Comparison of ENCODE assay signal across 30 cellular contexts in the genomic region with DNA sequence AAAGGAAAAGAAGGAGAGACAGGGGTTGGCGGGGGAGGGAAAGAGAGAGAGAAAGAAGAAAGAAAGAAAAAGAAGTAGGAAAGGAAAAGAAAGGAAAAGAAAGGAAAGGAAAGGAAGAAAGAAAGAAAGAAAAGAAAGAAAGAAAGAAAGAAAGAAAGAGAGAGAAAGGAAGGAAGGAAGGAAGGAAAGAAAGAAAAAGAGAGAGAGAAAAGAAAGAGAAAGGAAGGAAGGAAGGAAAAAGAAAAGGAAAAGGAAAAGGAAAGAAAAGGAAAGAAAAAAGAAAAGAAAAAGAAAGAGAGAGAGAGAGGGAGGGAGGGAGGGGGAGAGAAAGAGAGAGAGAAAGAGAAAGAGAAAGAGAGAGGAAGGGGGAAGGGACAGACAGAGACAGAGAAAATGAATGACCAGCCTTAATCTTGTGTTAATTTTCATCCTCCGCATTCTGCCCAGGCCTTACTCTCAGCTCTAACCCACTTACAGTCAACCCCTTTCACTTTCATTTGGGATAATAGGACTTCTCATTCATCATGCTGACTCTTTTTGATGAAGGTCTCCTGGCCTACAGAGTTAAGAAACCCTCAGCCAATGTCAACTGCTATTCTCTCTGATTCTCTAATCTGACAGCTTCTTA.
"Had no signal": no experiment of that assay in that cellular context is flagged by ENCODE, and none has a peak within 500 bp of the region (broad histone marks: within the 10 kb centered on the region; RNA-seq: fewer than 3 reads in every experiment).

No MANE protein-coding gene starts in this region.

- H3K4me1 ChIP-seq: adrenal gland, body of pancreas, breast epithelium had no signal

- H3K36me3 Mint-ChIP-seq: activated naive CD4-positive, alpha-beta T cell treated with anti-CD3 and anti-CD28 coated beads, Interleukin-2, amount 50 U/mL, for 72 hours had no signal

- H3K36me3 ChIP-seq: adrenal gland, breast epithelium, WERI-Rb-1 had no signal

- H3K4me1 Mint-ChIP-seq: activated CD4-positive, alpha-beta T cell treated with anti-CD3 and anti-CD28 coated beads, Interleukin-2, amount 10 ng/mL, durations not matched to agents 24 days and 14 days had no signal

- DNase-seq: activated CD4-positive, alpha-beta T cell treated with anti-CD3 and anti-CD28 coated beads, Interleukin-2, amount 10 ng/mL, durations not matched to agents 24 days and 14 days; activated CD4-positive, alpha-beta T cell treated with anti-CD3 and anti-CD28 coated beads, Interleukin-2, amount 50 U/mL, for 4 hours; activated CD8-positive, alpha-beta memory T cell treated with anti-CD3 and anti-CD28 coated beads, Interleukin-2, amount 50 U/mL, for 4 hours; activated gamma-delta T cell treated with Interleukin-2 at 50 U/mL for 16 hours; activated naive CD4-positive, alpha-beta T cell treated with anti-CD3 and anti-CD28 coated beads for 36 hours; activated T-cell treated with anti-CD3 and anti-CD28 coated beads for 4 hours; activated T-cell treated with anti-CD3 and anti-CD28 coated beads, Interleukin-2, amount 50 U/mL, for 4 hours; adrenal gland; body of pancreas; cerebellar nuclear complex; NCI-H1105; NCI-H1417 treated with DMSO at 0.1 percent for 48 hours; NCI-H187 treated with DMSO at 0.1 percent for 48 hours; NCI-H2081; NCI-H2171 treated with DMSO at 0.1 percent for 48 hours; NCI-H2227 treated with DMSO at 0.1 percent for 48 hours; NCI-H524 treated with DMSO at 0.1 percent for 48 hours; NK-92 treated with Interleukin-12 subunit alpha and Interleukin-12 subunit beta, amount 100 ng/mL, for 24 hours; PC-9; SIG-M5; SW 1271; T-helper 1 cell; T-helper 2 cell; T1000; WERI-Rb-1 had no signal

- H3K27ac Mint-ChIP-seq: activated CD4-positive, alpha-beta T cell treated with anti-CD3 and anti-CD28 coated beads, Interleukin-2, amount 10 ng/mL, durations not matched to agents 24 days and 14 days; activated naive CD4-positive, alpha-beta T cell treated with anti-CD3 and anti-CD28 coated beads for 36 hours; activated T-helper 1 cell treated with anti-CD3 and anti-CD28 coated beads, Interleukin-12 subunit alpha, Interleukin-12 subunit beta, Interleukin-2, Interleukin-4 antibody, amounts not matched to agents 30 ng/mL and 10 ng/mL and 1 ng/mL, durations not matched to agents 14 hours and 24 hours and 36 hours had no signal

- H3K4me3 ChIP-seq: adrenal gland, body of pancreas, breast epithelium, PC-9 had no signal

- H3K27me3 ChIP-seq: adrenal gland, body of pancreas, breast epithelium had no signal

- H3K9me3 Mint-ChIP-seq: activated CD4-positive, alpha-beta T cell treated with anti-CD3 and anti-CD28 coated beads, Interleukin-2, amount 10 ng/mL, durations not matched to agents 24 days and 14 days; activated naive CD4-positive, alpha-beta T cell treated with anti-CD3 and anti-CD28 coated beads for 36 hours; activated naive CD4-positive, alpha-beta T cell treated with anti-CD3 and anti-CD28 coated beads, Interleukin-2, amount 50 U/mL, for 72 hours; activated T-cell treated with anti-CD3 and anti-CD28 coated beads, Interleukin-2, amount 50 U/mL, for 4 hours; activated T-helper 1 cell treated with anti-CD3 and anti-CD28 coated beads, Interleukin-12 subunit alpha, Interleukin-12 subunit beta, Interleukin-2, Interleukin-4 antibody, amounts not matched to agents 30 ng/mL and 10 ng/mL and 1 ng/mL, durations not matched to agents 14 hours and 24 hours and 36 hours had no signal

- H3K9me3 ChIP-seq: adrenal gland, body of pancreas, breast epithelium had no signal

- H3K4me3 Mint-ChIP-seq: activated CD4-positive, alpha-beta T cell treated with anti-CD3 and anti-CD28 coated beads, Interleukin-2, amount 10 ng/mL, durations not matched to agents 24 days and 14 days; activated naive CD4-positive, alpha-beta T cell treated with anti-CD3 and anti-CD28 coated beads for 36 hours; activated T-cell treated with anti-CD3 and anti-CD28 coated beads, Interleukin-2, amount 50 U/mL, for 4 hours; activated T-helper 1 cell treated with anti-CD3 and anti-CD28 coated beads, Interleukin-12 subunit alpha, Interleukin-12 subunit beta, Interleukin-2, Interleukin-4 antibody, amounts not matched to agents 30 ng/mL and 10 ng/mL and 1 ng/mL, durations not matched to agents 14 hours and 24 hours and 36 hours had no signal

- H3K27ac ChIP-seq: adrenal gland, body of pancreas, breast epithelium, KMS-11, PC-9, RWPE1, WERI-Rb-1 had no signal
